ENCODE assay signal across 21 cellular contexts in genomic region chr12:89875809-89876208, GRCh38.
"Had no signal": no experiment of that assay in that cellular context is flagged by ENCODE, and none has a peak within 500 bp of the region (broad histone marks: within the 10 kb centered on the region; RNA-seq: fewer than 3 reads in every experiment).

No MANE protein-coding gene starts in this region.

- DNase-seq: activated CD4-positive, alpha-beta memory T cell treated with anti-CD3 and anti-CD28 coated beads, Interleukin-2, amount 10 ng/mL, durations not matched to agents 7 days and 5 days; activated CD4-positive, alpha-beta T cell treated with anti-CD3 and anti-CD28 coated beads, Interleukin-2, amount 50 U/mL, for 1 hour; activated CD4-positive, CD25-positive, alpha-beta regulatory T cell; activated CD8-positive, alpha-beta memory T cell treated with anti-CD3 and anti-CD28 coated beads, Interleukin-2, amount 50 U/mL, for 4 hours; activated T-cell treated with anti-CD3 and anti-CD28 coated beads, Interleukin-2, amount 50 U/mL, for 72 hours; aorta; caudate nucleus; colonic mucosa; KBM-7; NCI-H1048; NCI-H146; NCI-H187 treated with DMSO at 0.1 percent for 48 hours; NCI-H2081 treated with DMSO at 0.1 percent for 48 hours; NCI-H446 treated with DMSO at 0.1 percent for 48 hours; NCI-H524 treated with DMSO at 0.1 percent for 48 hours; NCI-H774; PC-9; SHP77 treated with DMSO at 0.1 percent for 48 hours; T-helper 1 cell had no signal

- H3K36me3 ChIP-seq: breast epithelium, colonic mucosa had no signal

- H3K9me3 ChIP-seq: breast epithelium, colonic mucosa had no signal

- H3K4me1 ChIP-seq: breast epithelium, colonic mucosa had no signal

- H3K27me3 ChIP-seq: breast epithelium, colonic mucosa had no signal

- H3K4me3 ChIP-seq: breast epithelium, colonic mucosa, PC-9 had no signal

- H2AFZ ChIP-seq: PC-9 had no signal

- H3K27ac ChIP-seq: breast epithelium, colonic mucosa, PC-9, VCaP had no signal

- H3K4me2 ChIP-seq: PC-9 had no signal
